Comparison of ENCODE assay signal across 9 cellular contexts in genomic region chr13:97328222-97328790, GRCh38.
DNase-seq lines count a peak whose midpoint lies in the region; ATAC-seq and TF ChIP-seq lines count a peak whose summit lies in the region.
"Had no signal": no experiment of that assay in that cellular context is flagged by ENCODE, and none has a peak within 500 bp of the region (broad histone marks: within the 10 kb centered on the region; RNA-seq: fewer than 3 reads in every experiment).

No MANE protein-coding gene starts in this region.

- H3K9me3 ChIP-seq in skeletal muscle tissue (ENCODE audit: control insufficient read depth in 3 of 3, low read length in 3 of 3): no peaks in the 10 kb centered on the region

- peak overlapping the region; percentile 43 for H3K27ac ChIP-seq in skeletal muscle tissue (ENCODE audit: low read depth, low read length)

- no peaks in the 10 kb centered on the region for H3K27me3 Mint-ChIP-seq in activated T-cell treated with anti-CD3 and anti-CD28 coated beads, Interleukin-2, amount 50 U/mL, for 4 hours (ENCODE audit: low read depth)
- H3K27me3 Mint-ChIP-seq in stimulated activated memory B cell treated with anti-CD40 and anti-IgM and Interleukin-4, amounts not matched to agents 10 μg/mL and 1 μg/mL and 100 μg/mL, for 72 hours: no peaks in the 10 kb centered on the region
- H3K27me3 Mint-ChIP-seq in stimulated activated naive B cell treated with anti-CD40 and anti-IgM and Interleukin-4, amounts not matched to agents 10 μg/mL and 1 μg/mL and 100 μg/mL, for 72 hours: no peaks in the 10 kb centered on the region

- H3K9ac ChIP-seq in skeletal muscle tissue (ENCODE audit: low read depth in 1 of 3, low read length in 3 of 3): no peak overlapping the region

- H3K9me3 Mint-ChIP-seq in activated T-cell treated with anti-CD3 and anti-CD28 coated beads, Interleukin-2, amount 50 U/mL, for 4 hours: no peaks in the 10 kb centered on the region
- no peaks in the 10 kb centered on the region for H3K9me3 Mint-ChIP-seq in stimulated activated memory B cell treated with anti-CD40 and anti-IgM and Interleukin-4, amounts not matched to agents 10 μg/mL and 1 μg/mL and 100 μg/mL, for 72 hours
- H3K9me3 Mint-ChIP-seq in stimulated activated naive B cell treated with anti-CD40 and anti-IgM and Interleukin-4, amounts not matched to agents 10 μg/mL and 1 μg/mL and 100 μg/mL, for 72 hours: no peaks in the 10 kb centered on the region
- H3K9me3 Mint-ChIP-seq: T-helper 1 cell treated with Interleukin-12 subunit alpha and Interleukin-12 subunit beta and Interleukin-4 antibody, amounts not matched to agents 30 μg/mL and 1 μg/mL, for 36 hours had no signal

- DNase-seq in HFF-Myc (ENCODE audit: extremely low read depth, low read depth) (peak; percentile 35), cardiac fibroblast (ENCODE audit: low read depth in 2 of 2) (peak; percentile 69 to 88), iPS DF 19.7 (ENCODE audit: low read depth, low spot score) (peak; percentile 80)
- no peak for DNase-seq in activated T-cell treated with anti-CD3 and anti-CD28 coated beads, Interleukin-2, amount 50 U/mL, for 4 hours
- DNase-seq in stimulated activated naive B cell treated with anti-CD40 and anti-IgM and Interleukin-4, amounts not matched to agents 10 μg/mL and 1 μg/mL and 100 μg/mL, for 72 hours: no peak

- H3K4me1 ChIP-seq in skeletal muscle tissue (ENCODE audit: control insufficient read depth in 3 of 3, insufficient read depth in 3 of 3, low read length in 3 of 3): peaks cover 19 to 27% (median 22%) of the 10 kb centered on the region in 3 donors

- H3K4me3 Mint-ChIP-seq in activated T-cell treated with anti-CD3 and anti-CD28 coated beads, Interleukin-2, amount 50 U/mL, for 4 hours: no peak overlapping the region
- H3K4me3 Mint-ChIP-seq in stimulated activated memory B cell treated with anti-CD40 and anti-IgM and Interleukin-4, amounts not matched to agents 10 μg/mL and 1 μg/mL and 100 μg/mL, for 72 hours: no peak overlapping the region
- no peak overlapping the region for H3K4me3 Mint-ChIP-seq in stimulated activated naive B cell treated with anti-CD40 and anti-IgM and Interleukin-4, amounts not matched to agents 10 μg/mL and 1 μg/mL and 100 μg/mL, for 72 hours
- H3K4me3 Mint-ChIP-seq: T-helper 1 cell treated with Interleukin-12 subunit alpha and Interleukin-12 subunit beta and Interleukin-4 antibody, amounts not matched to agents 30 μg/mL and 1 μg/mL, for 36 hours had no signal

- H3K27me3 ChIP-seq in skeletal muscle tissue (ENCODE audit: control insufficient read depth in 3 of 3, insufficient read depth in 3 of 3, low read length in 3 of 3): no peaks in the 10 kb centered on the region

- peaks cover 11% of the 10 kb centered on the region for H3K4me1 Mint-ChIP-seq in activated T-cell treated with anti-CD3 and anti-CD28 coated beads, Interleukin-2, amount 50 U/mL, for 4 hours (ENCODE audit: low read depth)
- peaks cover 11% of the 10 kb centered on the region for H3K4me1 Mint-ChIP-seq in stimulated activated memory B cell treated with anti-CD40 and anti-IgM and Interleukin-4, amounts not matched to agents 10 μg/mL and 1 μg/mL and 100 μg/mL, for 72 hours
- H3K4me1 Mint-ChIP-seq in stimulated activated naive B cell treated with anti-CD40 and anti-IgM and Interleukin-4, amounts not matched to agents 10 μg/mL and 1 μg/mL and 100 μg/mL, for 72 hours: peaks cover 7 to 12% of the 10 kb centered on the region in 2 donors

- peaks cover 20% of the 10 kb centered on the region for H3K36me3 Mint-ChIP-seq in activated T-cell treated with anti-CD3 and anti-CD28 coated beads, Interleukin-2, amount 50 U/mL, for 4 hours (ENCODE audit: insufficient read depth)
- peaks cover 26% of the 10 kb centered on the region for H3K36me3 Mint-ChIP-seq in stimulated activated memory B cell treated with anti-CD40 and anti-IgM and Interleukin-4, amounts not matched to agents 10 μg/mL and 1 μg/mL and 100 μg/mL, for 72 hours
- H3K36me3 Mint-ChIP-seq in stimulated activated naive B cell treated with anti-CD40 and anti-IgM and Interleukin-4, amounts not matched to agents 10 μg/mL and 1 μg/mL and 100 μg/mL, for 72 hours: no peaks in the 10 kb centered on the region

- no peak overlapping the region for H3K27ac Mint-ChIP-seq in stimulated activated memory B cell treated with anti-CD40 and anti-IgM and Interleukin-4, amounts not matched to agents 10 μg/mL and 1 μg/mL and 100 μg/mL, for 72 hours
- H3K27ac Mint-ChIP-seq in stimulated activated naive B cell treated with anti-CD40 and anti-IgM and Interleukin-4, amounts not matched to agents 10 μg/mL and 1 μg/mL and 100 μg/mL, for 72 hours: no peak overlapping the region
- H3K27ac Mint-ChIP-seq: T-helper 1 cell treated with Interleukin-12 subunit alpha and Interleukin-12 subunit beta and Interleukin-4 antibody, amounts not matched to agents 30 μg/mL and 1 μg/mL, for 36 hours had no signal

- no peak for ATAC-seq in activated T-cell treated with anti-CD3 and anti-CD28 coated beads, Interleukin-2, amount 50 U/mL, for 4 hours
- ATAC-seq in stimulated activated memory B cell treated with anti-CD40 and anti-IgM and Interleukin-4, amounts not matched to agents 10 μg/mL and 1 μg/mL and 100 μg/mL, for 72 hours: no peak
- ATAC-seq in GM18907 (IDR thresholded peaks at IDR 0.05; ENCODE audit: unreplicated experiment): no peak
- ATAC-seq in stimulated activated naive B cell treated with anti-CD40 and anti-IgM and Interleukin-4, amounts not matched to agents 10 μg/mL and 1 μg/mL and 100 μg/mL, for 72 hours (replicated peaks): no peak

- no peak overlapping the region for H3K4me3 ChIP-seq in HFF-Myc (replicated peaks; ENCODE audit: low read depth, low read length)
- no peak overlapping the region for H3K4me3 ChIP-seq in cardiac fibroblast (replicated peaks in 1 of 2; ENCODE audit: low read depth in 2 of 2, low read length in 2 of 2)
- H3K4me3 ChIP-seq in skeletal muscle tissue (ENCODE audit: low read length in 3 of 3): no peak overlapping the region

- H3K36me3 ChIP-seq in skeletal muscle tissue (ENCODE audit: control insufficient read depth in 3 of 3, insufficient read depth in 3 of 3, low read length in 3 of 3): no peaks in the 10 kb centered on the region

- TF ChIP-seq CTCF in HFF-Myc (IDR thresholded peaks at IDR 0.05; ENCODE audit: low read depth, low read length, missing control alignments) (no peak), cardiac fibroblast (IDR thresholded peaks at IDR 0.05; ENCODE audit: low read depth, low read length) (no peak)

Comparison
In these comparisons a context has a peak if more than half of its experiments do, and no peak if none do; other contexts are left out.
1. DNase-seq: peak in HFF-Myc (single experiment), cardiac fibroblast (2 of 2) and iPS DF 19.7 (single experiment); none in activated T-cell treated with anti-CD3 and anti-CD28 coated beads, Interleukin-2, amount 50 U/mL, for 4 hours (single experiment) and stimulated activated naive B cell treated with anti-CD40 and anti-IgM and Interleukin-4, amounts not matched to agents 10 μg/mL and 1 μg/mL and 100 μg/mL, for 72 hours (single experiment).